Comparison of ENCODE assay signal across 17 cellular contexts in genomic region chr6:170189236-170189635, GRCh38.
DNase-seq lines count a peak whose midpoint lies in the region; TF ChIP-seq lines count a peak whose summit lies in the region.
"Had no signal": no experiment of that assay in that cellular context is flagged by ENCODE, and none has a peak within 500 bp of the region (broad histone marks: within the 10 kb centered on the region; RNA-seq: fewer than 3 reads in every experiment).

No MANE protein-coding gene starts in this region.

- intact Hi-C loops in esophagus muscularis mucosa (cut with DNase I) = no loop called here
- intact Hi-C loops in posterior vena cava (cut with DNase I) = no loop called here
- intact Hi-C loops in thyroid gland (cut with DNase I) = no loop called here

- TF ChIP-seq EP300 in esophagus muscularis mucosa (IDR thresholded peaks at IDR 0.05) = no peak

- WGBS in esophagus muscularis mucosa = 81% methylated on average over 10 of the region's 12 CpGs
- WGBS in thyroid gland, 2 donors = 80 to 85% methylated on average over 12 of the region's 12 CpGs

- peaks cover 0 to 19% (median 0%) of the 10 kb centered on the region in 4 donors for H3K27me3 ChIP-seq in esophagus muscularis mucosa
- H3K27me3 ChIP-seq in thyroid gland = no peaks in the 10 kb centered on the region
- H3K27me3 ChIP-seq: MG63, SJSA1 had no signal

- H3K36me3 Mint-ChIP-seq in HFFc6 (ENCODE audit: low read depth) = peaks cover 3% of the 10 kb centered on the region; the same call in 1 of the 2 replicates
- H3K36me3 Mint-ChIP-seq: IgD-negative memory B cell had no signal

- H3K27ac ChIP-seq in esophagus muscularis mucosa (replicated peaks in 1 of 4) (no peak overlapping the region), thyroid gland (no peak overlapping the region)
- H3K27ac ChIP-seq: SJSA1 had no signal

- no peaks in the 10 kb centered on the region for H3K4me1 Mint-ChIP-seq in HFFc6 (ENCODE audit: low read depth)
- H3K4me1 Mint-ChIP-seq: IgD-negative memory B cell had no signal

- H3K9me3 Mint-ChIP-seq in HFFc6 = peaks cover 55% of the 10 kb centered on the region

- DNase-seq in D341Med (ENCODE audit: low spot score) = peak; percentile 6
- peak; percentile 9 for DNase-seq in GM13976 (ENCODE audit: low spot score)
- peak; percentile 79 for DNase-seq in esophagus muscularis mucosa (ENCODE audit: extremely low spot score)
- peak; percentile 54 for DNase-seq in posterior vena cava (ENCODE audit: low spot score)
- DNase-seq in HFFc6 = no peak
- DNase-seq in SIG-M5 (lab: John Stamatoyannopoulos, UW) = no peak
- DNase-seq in thyroid gland = no peak
- DNase-seq: ACHN, DMS79, HCEC 1CT, Kasumi-1, MG63, NCI-H1436 treated with DMSO at 0.1 percent for 48 hours, NCI-H2171, NCI-H526 had no signal

- in situ Hi-C loops in GM13976 (cut with MboI; ENCODE audit: low sequenced_read_pairs, unreplicated experiment) = no loop called here

- no peaks in the 10 kb centered on the region for H3K36me3 ChIP-seq in esophagus muscularis mucosa
- no peaks in the 10 kb centered on the region for H3K36me3 ChIP-seq in thyroid gland
- H3K36me3 ChIP-seq: MG63, SJSA1 had no signal

- TF ChIP-seq POLR2A in esophagus muscularis mucosa (IDR thresholded peaks at IDR 0.05; ENCODE audit: low read depth) (no peak), thyroid gland (IDR thresholded peaks at IDR 0.05) (no peak)

- H3K4me1 ChIP-seq in esophagus muscularis mucosa (no peaks in the 10 kb centered on the region), thyroid gland (no peaks in the 10 kb centered on the region)
- H3K4me1 ChIP-seq: SJSA1 had no signal

- H3K27me3 Mint-ChIP-seq in HFFc6 (ENCODE audit: insufficient read depth) = no peaks in the 10 kb centered on the region; the same call in 1 of the 2 replicates

- H3K9me3 ChIP-seq in esophagus muscularis mucosa = peaks cover 0 to 2% (median 0%) of the 10 kb centered on the region in 4 donors
- H3K9me3 ChIP-seq in thyroid gland = no peaks in the 10 kb centered on the region

- no peak overlapping the region for H3K4me3 Mint-ChIP-seq in HFFc6
- H3K4me3 Mint-ChIP-seq: IgD-negative memory B cell had no signal

- no peak overlapping the region for H3K27ac Mint-ChIP-seq in HFFc6
- H3K27ac Mint-ChIP-seq: IgD-negative memory B cell had no signal

- H3K4me3 ChIP-seq in esophagus muscularis mucosa (no peak overlapping the region), thyroid gland (replicated peaks in 1 of 3) (no peak overlapping the region)
- H3K4me3 ChIP-seq: MG63, SJSA1 had no signal

- TF ChIP-seq CTCF in GM13976 (IDR thresholded peaks at IDR 0.05; ENCODE audit: borderline replicate concordance, control extremely low read depth, extremely low read depth, insufficient read depth, missing control alignments) = no peak
- TF ChIP-seq CTCF in esophagus muscularis mucosa (IDR thresholded peaks at IDR 0.05) = no peak
- TF ChIP-seq CTCF in HFFc6 (IDR thresholded peaks at IDR 0.05) = no peak
- TF ChIP-seq CTCF in thyroid gland (IDR thresholded peaks at IDR 0.05) = no peak

Comparison
In these comparisons a context has a peak if more than half of its experiments do, and no peak if none do; other contexts are left out.
1. DNase-seq: peak in D341Med (single experiment), GM13976 (single experiment), esophagus muscularis mucosa (single experiment) and posterior vena cava (single experiment); none in HFFc6 (single experiment), SIG-M5 (single experiment) and thyroid gland (0 of 2).